ENCODE assay signal across 26 cellular contexts in the genomic region with DNA sequence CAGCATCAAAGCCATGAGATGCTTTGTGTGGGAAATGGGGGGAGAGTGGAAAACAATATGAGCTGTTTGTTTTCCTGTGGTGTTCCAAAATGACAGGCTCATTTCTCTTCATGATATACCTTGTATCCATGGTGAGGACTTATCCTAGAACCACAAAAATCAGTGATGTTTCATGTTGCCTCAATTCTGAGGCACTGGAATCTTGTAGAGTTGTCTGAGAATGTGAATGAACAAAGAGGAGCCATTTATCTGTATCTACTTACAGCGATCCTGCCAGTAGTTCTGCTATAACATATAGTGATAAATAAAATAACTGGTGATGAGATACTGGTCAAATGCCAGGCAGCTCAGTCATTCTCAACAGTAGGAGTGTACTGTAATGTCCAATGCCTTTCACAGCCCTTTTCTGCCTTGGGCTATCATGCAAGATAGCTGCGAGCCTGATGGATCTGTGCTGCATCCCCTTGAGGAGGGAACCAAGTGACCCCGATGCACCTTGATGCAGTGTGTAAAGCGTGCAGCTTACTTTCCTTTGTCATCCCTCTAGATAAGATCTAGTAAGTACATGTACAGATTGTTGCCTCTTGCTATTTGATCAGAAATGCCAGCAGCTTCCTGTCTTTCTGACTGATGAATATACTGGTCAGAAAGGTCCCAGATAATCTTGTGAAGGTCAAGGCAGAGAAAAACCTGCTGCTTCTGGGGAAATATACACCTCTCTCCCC. TPM values are rescaled to one million over a fixed set of nuclear protein-coding genes. Genes with fewer than 3 reads are reported as not detected.
DNase-seq lines count a peak whose midpoint lies in the region; ATAC-seq, FAIRE-seq and TF ChIP-seq lines count a peak whose summit lies in the region.
"Had no signal": no experiment of that assay in that cellular context is flagged by ENCODE, and none has a peak within 500 bp of the region (broad histone marks: within the 10 kb centered on the region; RNA-seq: fewer than 3 reads in every experiment).

No MANE protein-coding gene starts in this region.

- DNase-seq in left ventricle myocardium inferior: no peak
- no peak for DNase-seq in heart left ventricle
- peak; percentile 52 for DNase-seq in dermis blood vessel endothelial cell
- peak in 1 of 2 experiments; percentile 19 for DNase-seq in mesothelial cell of epicardium (ENCODE audit: low spot score in 2 of 2, unreplicated experiment in 2 of 2)
- DNase-seq in type B pancreatic cell (ENCODE audit: extremely low spot score, unreplicated experiment): no peak
- no peak for DNase-seq in small intestine
- DNase-seq in CD1c-positive myeloid dendritic cell (ENCODE audit: extremely low spot score): no peak
- DNase-seq: activated CD4-positive, alpha-beta T cell treated with anti-CD3 and anti-CD28 coated beads, Interleukin-2, amount 50 U/mL, for 48 hours; AML-193; aorta; CD8-positive, alpha-beta memory T cell; gastrocnemius medialis; MV-4-11 had no signal

- no peaks in the 10 kb centered on the region for H3K36me3 ChIP-seq in left ventricle myocardium inferior
- no peaks in the 10 kb centered on the region for H3K36me3 ChIP-seq in heart left ventricle
- H3K36me3 ChIP-seq in small intestine (ENCODE audit: control insufficient read depth in 2 of 2, insufficient read depth in 2 of 2, low read length in 2 of 2): peaks cover 0 to 8% of the 10 kb centered on the region in 2 donors
- H3K36me3 ChIP-seq: gastrocnemius medialis, neutrophil had no signal

- H3K9me3 ChIP-seq in left ventricle myocardium inferior (replicated peaks) (no peaks in the 10 kb centered on the region), heart left ventricle (no peaks in the 10 kb centered on the region), small intestine (ENCODE audit: control insufficient read depth, low read depth) (no peaks in the 10 kb centered on the region)
- H3K9me3 ChIP-seq: gastrocnemius medialis, neutrophil had no signal

- no peak for FAIRE-seq in small intestine (lab: Jason Lieb, UNC)
- FAIRE-seq: A204.1, H1, islet of Langerhans, urothelium cell line had no signal

- H3K27ac ChIP-seq in left ventricle myocardium inferior (replicated peaks) (peak overlapping the region; percentile 51), heart left ventricle (peak overlapping the region in 4 of 12 donors; percentile 24 to 58 (median 50)), small intestine (ENCODE audit: low read depth in 1 of 2, low read length in 1 of 2) (no peak overlapping the region)
- H3K27ac ChIP-seq: gastrocnemius medialis, neutrophil had no signal

- no peaks in the 10 kb centered on the region for H3K27me3 ChIP-seq in left ventricle myocardium inferior (ENCODE audit: low read depth)
- no peaks in the 10 kb centered on the region for H3K27me3 ChIP-seq in heart left ventricle
- no peaks in the 10 kb centered on the region for H3K27me3 ChIP-seq in small intestine (ENCODE audit: control insufficient read depth in 2 of 2, insufficient read depth in 2 of 2, low read length in 2 of 2)
- H3K27me3 ChIP-seq: gastrocnemius medialis had no signal

- TF ChIP-seq CTCF in left ventricle myocardium inferior (IDR thresholded peaks at IDR 0.05; ENCODE audit: borderline replicate concordance) (no peak), heart left ventricle (IDR thresholded peaks at IDR 0.05) (no peak), mesothelial cell of epicardium (IDR thresholded peaks at IDR 0.05; ENCODE audit: unreplicated experiment) (no peak), type B pancreatic cell (conservative IDR thresholded peaks at IDR 0.05) (no peak)

- peaks cover 5% of the 10 kb centered on the region for H3K36me3 Mint-ChIP-seq in mesothelial cell of epicardium
- H3K36me3 Mint-ChIP-seq in type B pancreatic cell: peaks cover 7% of the 10 kb centered on the region
- H3K36me3 Mint-ChIP-seq: activated naive CD4-positive, alpha-beta T cell treated with anti-CD3 and anti-CD28 coated beads, Interleukin-2, amount 50 U/mL, for 72 hours; CD8-positive, alpha-beta memory T cell; WTC11 had no signal

- H3K9me3 Mint-ChIP-seq in mesothelial cell of epicardium (no peaks in the 10 kb centered on the region), type B pancreatic cell (no peaks in the 10 kb centered on the region)
- H3K9me3 Mint-ChIP-seq: activated naive CD4-positive, alpha-beta T cell treated with anti-CD3 and anti-CD28 coated beads, Interleukin-2, amount 50 U/mL, for 72 hours; activated T-helper 2 cell treated with anti-CD3 and anti-CD28 coated beads, Interferon-gamma antibody, Interleukin-2, Interleukin-4, amounts not matched to agents 10 μg/mL and 5 μg/mL and 100 μg/mL, durations not matched to agents 14 hours and 24 hours and 36 hours; CD8-positive, alpha-beta memory T cell; central memory CD8-positive, alpha-beta T cell had no signal

- intact Hi-C loops in left ventricle myocardium inferior (cut with micrococcal nuclease) (no loop called here), heart left ventricle (cut with DNase I) (loop anchor here in 1 of 10 donors (5.0 kb wide), 1 partner anchor 39 kb away; no protein-coding TSS in a partner anchor)

- ATAC-seq in heart left ventricle (no peak), GM21515 (IDR thresholded peaks at IDR 0.05; ENCODE audit: unreplicated experiment) (no peak)
- ATAC-seq: activated naive CD4-positive, alpha-beta T cell treated with anti-CD3 and anti-CD28 coated beads, Interleukin-2, amount 50 U/mL, for 72 hours; gastrocnemius medialis; WTC11 had no signal

- H3K4me1 ChIP-seq in left ventricle myocardium inferior: peaks cover 17% of the 10 kb centered on the region
- peaks cover 0 to 14% (median 8%) of the 10 kb centered on the region in 12 donors for H3K4me1 ChIP-seq in heart left ventricle
- peaks cover 0 to 4% of the 10 kb centered on the region in 2 donors for H3K4me1 ChIP-seq in small intestine (ENCODE audit: control insufficient read depth in 2 of 2, insufficient read depth in 1 of 2, low read depth in 1 of 2, low read length in 1 of 2)
- H3K4me1 ChIP-seq: gastrocnemius medialis had no signal

- H3K27ac Mint-ChIP-seq in mesothelial cell of epicardium: peak overlapping the region; percentile 12
- H3K27ac Mint-ChIP-seq in type B pancreatic cell: peak overlapping the region; percentile 74
- H3K27ac Mint-ChIP-seq: activated naive CD4-positive, alpha-beta T cell treated with anti-CD3 and anti-CD28 coated beads, Interleukin-2, amount 50 U/mL, for 72 hours; activated T-helper 2 cell treated with anti-CD3 and anti-CD28 coated beads, Interferon-gamma antibody, Interleukin-2, Interleukin-4, amounts not matched to agents 10 μg/mL and 5 μg/mL and 100 μg/mL, durations not matched to agents 14 hours and 24 hours and 36 hours; CD8-positive, alpha-beta memory T cell; progenitor cell of endocrine pancreas; WTC11 had no signal

- H3K4me3 ChIP-seq in left ventricle myocardium inferior: no peak overlapping the region
- no peak overlapping the region for H3K4me3 ChIP-seq in heart left ventricle
- no peak overlapping the region for H3K4me3 ChIP-seq in small intestine (ENCODE audit: low read depth in 1 of 2, low read length in 2 of 2)
- H3K4me3 ChIP-seq: gastrocnemius medialis, lung, skin epidermis had no signal

- no peak for TF ChIP-seq POLR2A in heart left ventricle (IDR thresholded peaks at IDR 0.05)

- WGBS in heart left ventricle, 4 donors: 64 to 66% (median 66%) methylated on average over 4 of the region's 4 CpGs
- 79 to 94% (median 89%) methylated on average over 4 of the region's 4 CpGs for WGBS in small intestine, 3 donors

- H3K27me3 Mint-ChIP-seq in mesothelial cell of epicardium (ENCODE audit: low read depth): no peaks in the 10 kb centered on the region
- no peaks in the 10 kb centered on the region for H3K27me3 Mint-ChIP-seq in type B pancreatic cell
- H3K27me3 Mint-ChIP-seq: progenitor cell of endocrine pancreas had no signal

- H3K4me3 Mint-ChIP-seq in mesothelial cell of epicardium (no peak overlapping the region), type B pancreatic cell (peak overlapping the region; percentile 53)
- H3K4me3 Mint-ChIP-seq: CD8-positive, alpha-beta memory T cell; central memory CD8-positive, alpha-beta T cell; WTC11 had no signal

- peaks cover 24% of the 10 kb centered on the region for H3K4me1 Mint-ChIP-seq in mesothelial cell of epicardium
- H3K4me1 Mint-ChIP-seq in type B pancreatic cell (ENCODE audit: unreplicated experiment): peaks cover 15% of the 10 kb centered on the region
- H3K4me1 Mint-ChIP-seq: CD8-positive, alpha-beta memory T cell; central memory CD8-positive, alpha-beta T cell had no signal

RNA-seq across cellular contexts. Expression of a gene that starts 52.8 kb away (rescaled TPM):
- total RNA-seq in left ventricle myocardium inferior (5.9 TPM), heart left ventricle (1 to 10 TPM; 2.7 to 8.8 (median 5.9) TPM), dermis blood vessel endothelial cell (2.9 and 3.0 TPM in 2 replicates), mesothelial cell of epicardium (9.2 to 13.2 TPM (median 11.2 TPM) in 3 replicates), type B pancreatic cell (ENCODE audit: low replicate concordance) (19.5 and 33.9 TPM in 2 replicates)
- polyA plus RNA-seq in heart left ventricle (1 to 10 TPM; 1.3 to 1.4 TPM), small intestine (10 to 100 TPM in 2 of 3 donors, 1 to 10 TPM in 1; 9.5 to 28.3 (median 10.7) TPM)
- total RNA-seq: activated naive CD4-positive, alpha-beta T cell treated with anti-CD3 and anti-CD28 coated beads, Interleukin-2, amount 50 U/mL, for 72 hours; activated T-helper 2 cell treated with anti-CD3 and anti-CD28 coated beads, Interferon-gamma antibody, Interleukin-2, Interleukin-4, amounts not matched to agents 10 μg/mL and 5 μg/mL and 100 μg/mL, durations not matched to agents 14 hours and 24 hours and 36 hours had no signal

RNA-seq across cellular contexts. Expression of a gene that starts 54.0 kb away (rescaled TPM):
- total RNA-seq in left ventricle myocardium inferior (67.9 TPM), heart left ventricle (100 to 1,000 TPM in 1 of 9 donors, 10 to 100 TPM in 8; 53.0 to 115 (median 74.1) TPM), dermis blood vessel endothelial cell (578 and 589 TPM in 2 replicates), mesothelial cell of epicardium (241 to 260 TPM (median 247 TPM) in 3 replicates), type B pancreatic cell (ENCODE audit: low replicate concordance) (152 and 258 TPM in 2 replicates)
- polyA plus RNA-seq in heart left ventricle (10 to 100 TPM; 23.8 to 63.4 TPM), small intestine (100 to 1,000 TPM in 2 of 3 donors, 10 to 100 TPM in 1; 58.9 to 155 (median 132) TPM)
